In the genomic region with DNA sequence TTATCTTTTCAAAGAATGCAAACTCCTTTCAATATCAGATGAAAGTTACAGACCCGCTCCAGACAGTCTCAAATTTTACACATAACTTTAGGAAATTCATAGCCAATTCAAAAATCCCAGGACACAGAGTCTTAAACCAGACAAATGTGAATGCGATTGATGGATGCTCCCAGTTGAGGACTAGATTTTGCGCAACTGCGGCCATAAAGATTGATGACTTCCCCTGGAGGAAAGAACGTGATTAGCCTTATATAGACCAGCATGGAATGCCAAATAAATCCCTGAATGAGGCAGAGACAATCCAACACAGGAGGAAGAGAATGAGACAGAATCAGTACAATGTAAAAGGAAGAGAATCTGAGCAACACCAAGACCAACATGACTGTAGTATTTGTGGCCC, we compare ENCODE assay signal across 3 cellular contexts.
"Had no signal": no experiment of that assay in that cellular context is flagged by ENCODE, and none has a peak within 500 bp of the region (broad histone marks: within the 10 kb centered on the region; RNA-seq: fewer than 3 reads in every experiment).

No MANE protein-coding gene starts in this region.

- ATAC-seq: GM12878 had no signal

- DNase-seq: GDM1, GF-D8 had no signal
